Comparison of ENCODE assay signal across 8 cellular contexts in genomic region chr4:145732895-145733880, GRCh38. TPM values are rescaled to one million over a fixed set of nuclear protein-coding genes. Genes with fewer than 3 reads are reported as not detected.
DNase-seq lines count a peak whose midpoint lies in the region; ATAC-seq and TF ChIP-seq lines count a peak whose summit lies in the region.

No MANE protein-coding gene starts in this region.

- H3K36me3 Mint-ChIP-seq in natural killer cell treated with Interleukin-12 subunit alpha and Interleukin-12 subunit beta and Interleukin-15 and Interleukin-18, amount 100 ng/mL, for 72 hours = no peaks in the 10 kb centered on the region

- ATAC-seq in GM21825 (IDR thresholded peaks at IDR 0.05; ENCODE audit: unreplicated experiment) = peak; percentile 92
- peak; percentile 91 to 98 for ATAC-seq in natural killer cell treated with Interleukin-12 subunit alpha and Interleukin-12 subunit beta and Interleukin-15 and Interleukin-18, amount 100 ng/mL, for 72 hours

- no peak for TF ChIP-seq CTCF in fibroblast of pulmonary artery (IDR thresholded peaks at IDR 0.05; ENCODE audit: low read length, missing control alignments)

- H3K9me3 Mint-ChIP-seq in natural killer cell treated with Interleukin-12 subunit alpha and Interleukin-12 subunit beta and Interleukin-15 and Interleukin-18, amount 100 ng/mL, for 72 hours = no peaks in the 10 kb centered on the region

- H3K27ac Mint-ChIP-seq in natural killer cell treated with Interleukin-12 subunit alpha and Interleukin-12 subunit beta and Interleukin-15 and Interleukin-18, amount 100 ng/mL, for 72 hours = no peak overlapping the region

- H3K4me3 ChIP-seq in fibroblast of pulmonary artery (replicated peaks; ENCODE audit: low read depth, low read length) = peak overlapping the region; percentile 53

- peak; percentile 30 for DNase-seq in DMS79 (lab: John Stamatoyannopoulos, UW)
- DNase-seq in Kasumi-1 (lab: John Stamatoyannopoulos, UW) = peak; percentile 86 to 89
- peak; percentile 92 for DNase-seq in RPMI7951 (ENCODE audit: low read depth)
- peak; percentile 75 for DNase-seq in activated effector memory CD4-positive, alpha-beta T cell treated with Interleukin-2 at 50 U/mL for 16 hours
- DNase-seq in fibroblast of pulmonary artery (ENCODE audit: low read depth) = peak; percentile 95
- DNase-seq in natural killer cell treated with Interleukin-12 subunit alpha and Interleukin-12 subunit beta and Interleukin-15 and Interleukin-18, amount 100 ng/mL, for 72 hours (ENCODE audit: low spot score) = peak; percentile 94
- DNase-seq in stimulated activated naive CD4-positive, alpha-beta T cell (lab: John Stamatoyannopoulos, UW) = peak; percentile 48 to 80 (median 62)

- peak overlapping the region; percentile 71 for H3K4me3 Mint-ChIP-seq in natural killer cell treated with Interleukin-12 subunit alpha and Interleukin-12 subunit beta and Interleukin-15 and Interleukin-18, amount 100 ng/mL, for 72 hours

- peaks cover 3 to 13% of the 10 kb centered on the region in 2 donors for H3K4me1 Mint-ChIP-seq in natural killer cell treated with Interleukin-12 subunit alpha and Interleukin-12 subunit beta and Interleukin-15 and Interleukin-18, amount 100 ng/mL, for 72 hours (ENCODE audit: low read depth in 2 of 2)

- peaks cover 9 to 10% of the 10 kb centered on the region in 2 donors for H3K27me3 Mint-ChIP-seq in natural killer cell treated with Interleukin-12 subunit alpha and Interleukin-12 subunit beta and Interleukin-15 and Interleukin-18, amount 100 ng/mL, for 72 hours

RNA-seq across cellular contexts. Expression of gene C4orf51, which starts 53.2 kb away (rescaled TPM):
- not detected in 2 replicates for total RNA-seq in RPMI7951 (2014; rRNA removed; shearing (Covaris generic))
- not detected for total RNA-seq in natural killer cell treated with Interleukin-12 subunit alpha and Interleukin-12 subunit beta and Interleukin-15 and Interleukin-18, amount 100 ng/mL, for 72 hours

Comparison
In these comparisons a context has a peak if more than half of its experiments do, and no peak if none do; other contexts are left out.
1. Peak in every context shown above with its lines: DNase-seq, ATAC-seq and H3K4me3 ChIP-seq.
2. DNase-seq: peak in every context shown above with its lines; median percentile 95 in fibroblast of pulmonary artery; 94 in natural killer cell treated with Interleukin-12 subunit alpha and Interleukin-12 subunit beta and Interleukin-15 and Interleukin-18, amount 100 ng/mL, for 72 hours; 92 in RPMI7951; 88 in Kasumi-1; 75 in activated effector memory CD4-positive, alpha-beta T cell treated with Interleukin-2 at 50 U/mL for 16 hours; 62 in stimulated activated naive CD4-positive, alpha-beta T cell; 30 in DMS79.